Comparison of ENCODE assay signal across 16 cellular contexts in genomic region chr11:96384156-96384555, GRCh38. TPM values are rescaled to one million over a fixed set of nuclear protein-coding genes. Genes with fewer than 3 reads are reported as not detected.
A peak's percentile ranks its signal among the peaks of the same experiment; 100 is the strongest.
DNase-seq lines count a peak whose midpoint lies in the region; ATAC-seq and TF ChIP-seq lines count a peak whose summit lies in the region.
"Had no signal": no experiment of that assay in that cellular context is flagged by ENCODE, and none has a peak within 500 bp of the region (broad histone marks: within the 10 kb centered on the region; RNA-seq: fewer than 3 reads in every experiment).

No MANE protein-coding gene starts in this region.

- no peaks in the 10 kb centered on the region for H3F3A ChIP-seq in PC-3 (ENCODE audit: low read length, unreplicated experiment)

- no peaks in the 10 kb centered on the region for H3K27me3 ChIP-seq in A673 (replicated peaks; ENCODE audit: insufficient read depth, low read depth, low read length, poor library complexity)
- H3K27me3 ChIP-seq in CD4-positive, CD25-positive, alpha-beta regulatory T cell (ENCODE audit: control insufficient read depth, insufficient read depth, low read length): no peaks in the 10 kb centered on the region
- H3K27me3 ChIP-seq in PC-3 (ENCODE audit: low read length): no peaks in the 10 kb centered on the region
- H3K27me3 ChIP-seq: BLaER1, SJSA1 had no signal

- H3K27ac Mint-ChIP-seq in CD4-positive, CD25-positive, alpha-beta regulatory T cell: peak overlapping the region in 2 of 3 donors; percentile 3 to 13
- no peak overlapping the region for H3K27ac Mint-ChIP-seq in type B pancreatic cell

- H3K4me1 Mint-ChIP-seq in CD4-positive, CD25-positive, alpha-beta regulatory T cell: peaks cover 41 to 49% (median 45%) of the 10 kb centered on the region in 4 donors
- peaks cover 7% of the 10 kb centered on the region for H3K4me1 Mint-ChIP-seq in type B pancreatic cell (ENCODE audit: unreplicated experiment)

- intact Hi-C loops in A673 (cut with micrococcal nuclease; ENCODE audit: unreplicated experiment) (no loop called here), PC-3 (cut with micrococcal nuclease) (no loop called here)

- H3K9me3 ChIP-seq in A673 (ENCODE audit: low read depth, low read length, poor library complexity, severe bottlenecking): no peaks in the 10 kb centered on the region
- H3K9me3 ChIP-seq in CD4-positive, CD25-positive, alpha-beta regulatory T cell (ENCODE audit: control insufficient read depth in 2 of 2, low read length in 2 of 2): no peaks in the 10 kb centered on the region
- H3K9me3 ChIP-seq in PC-3 (ENCODE audit: low read length): no peaks in the 10 kb centered on the region
- H3K9me3 ChIP-seq: BLaER1, HAP-1, SJSA1 had no signal

- no peak for TF ChIP-seq CTCF in A673 (conservative IDR thresholded peaks at IDR 0.05; ENCODE audit: low read depth, low read length)
- TF ChIP-seq CTCF in PC-3 (conservative IDR thresholded peaks at IDR 0.05; ENCODE audit: low read depth, low read length): no peak
- no peak for TF ChIP-seq CTCF in type B pancreatic cell (conservative IDR thresholded peaks at IDR 0.05)

- POLR2A ChIA-PET in A673 (lab: Charles Lee; ENCODE audit: low non-redundant PET): interaction anchor here (0.6 kb wide), 1 partner anchor 262 kb away, joined by 3 read pairs; no protein-coding TSS in a partner anchor
- POLR2A ChIA-PET in PC-3 (lab: Charles Lee; ENCODE audit: unreplicated experiment): no interaction called here

- H3K79me2 ChIP-seq in PC-3 (ENCODE audit: low read length): peaks cover 29% of the 10 kb centered on the region

- H3K9ac ChIP-seq in PC-3 (ENCODE audit: low read length): no peak overlapping the region
- H3K9ac ChIP-seq: BLaER1 had no signal

- peaks cover 22% of the 10 kb centered on the region for H3K36me3 Mint-ChIP-seq in CD4-positive, CD25-positive, alpha-beta regulatory T cell
- H3K36me3 Mint-ChIP-seq in type B pancreatic cell: peaks cover 28% of the 10 kb centered on the region

- H3K36me3 ChIP-seq in A673 (ENCODE audit: insufficient read depth, low read length, poor library complexity, severe bottlenecking): peaks cover 20% of the 10 kb centered on the region
- peaks cover 30% of the 10 kb centered on the region for H3K36me3 ChIP-seq in CD4-positive, CD25-positive, alpha-beta regulatory T cell (ENCODE audit: control insufficient read depth, insufficient read depth, low read length)
- peaks cover 5% of the 10 kb centered on the region for H3K36me3 ChIP-seq in PC-3 (ENCODE audit: low read depth, low read length)

- H3K27ac ChIP-seq in A673 (ENCODE audit: low read depth, low read length, poor library complexity, severe bottlenecking) (no peak overlapping the region), PC-3 (ENCODE audit: low read length) (no peak overlapping the region)
- H3K27ac ChIP-seq in CD4-positive, CD25-positive, alpha-beta regulatory T cell (ENCODE audit: insufficient read depth, low read length, poor library complexity, severe bottlenecking): no peak overlapping the region
- H3K27ac ChIP-seq: BLaER1, SJSA1, VCaP had no signal

- CTCF ChIA-PET in A673 (lab: Charles Lee) (interaction anchor here (0.5 to 0.6 kb wide), 2 partner anchors 11 to 41 kb away, joined by 3 to 4 read pairs; partner anchors contain the start of gene MAML2), PC-3 (lab: Charles Lee) (interaction anchor here (0.6 kb wide), 2 partner anchors 9 to 36 kb away, joined by 3 read pairs; no protein-coding TSS in a partner anchor)

- no peak overlapping the region for H3K4me3 ChIP-seq in A673 (ENCODE audit: low read depth, low read length, poor library complexity, severe bottlenecking)
- peak overlapping the region; percentile 30 for H3K4me3 ChIP-seq in CD4-positive, CD25-positive, alpha-beta regulatory T cell (ENCODE audit: low read depth, low read length)
- no peak overlapping the region for H3K4me3 ChIP-seq in PC-3 (ENCODE audit: low read length)
- H3K4me3 ChIP-seq: BLaER1, HAP-1, SJSA1 had no signal

- peak in 1 of 2 donors; percentile 25 for ATAC-seq in CD4-positive, CD25-positive, alpha-beta regulatory T cell (ENCODE audit: low read depth in 2 of 2)
- ATAC-seq in PC-3: no peak
- ATAC-seq in HG02884 (IDR thresholded peaks at IDR 0.05; ENCODE audit: unreplicated experiment): no peak

- H3K4me3 Mint-ChIP-seq in CD4-positive, CD25-positive, alpha-beta regulatory T cell: peak overlapping the region in 3 of 4 donors; percentile 7 to 33 (median 18)
- no peak overlapping the region for H3K4me3 Mint-ChIP-seq in type B pancreatic cell
- H3K4me3 Mint-ChIP-seq: neural crest cell had no signal

- no peaks in the 10 kb centered on the region for H3K9me2 ChIP-seq in PC-3 (replicated peaks; ENCODE audit: low read length)

- no peaks in the 10 kb centered on the region for H4K20me1 ChIP-seq in PC-3 (ENCODE audit: low read length)
- H4K20me1 ChIP-seq: BLaER1 had no signal

- H3K4me2 ChIP-seq in PC-3 (ENCODE audit: low read length): no peak overlapping the region
- H3K4me2 ChIP-seq: BLaER1 had no signal

- H3K4me1 ChIP-seq in A673 (ENCODE audit: insufficient read depth, low read length, poor library complexity, severe bottlenecking): peaks cover 27% of the 10 kb centered on the region
- peaks cover 18% of the 10 kb centered on the region for H3K4me1 ChIP-seq in CD4-positive, CD25-positive, alpha-beta regulatory T cell (ENCODE audit: control insufficient read depth, insufficient read depth, low read length, poor library complexity, severe bottlenecking)
- H3K4me1 ChIP-seq in PC-3 (ENCODE audit: insufficient read depth, low read length): peaks cover 28% of the 10 kb centered on the region
- H3K4me1 ChIP-seq: SJSA1 had no signal

- H3K9me3 Mint-ChIP-seq in CD4-positive, CD25-positive, alpha-beta regulatory T cell: peaks cover 0 to 4% (median 0%) of the 10 kb centered on the region in 7 donors
- no peaks in the 10 kb centered on the region for H3K9me3 Mint-ChIP-seq in type B pancreatic cell
- H3K9me3 Mint-ChIP-seq: neural crest cell had no signal

- H3K27me3 Mint-ChIP-seq in CD4-positive, CD25-positive, alpha-beta regulatory T cell: no peaks in the 10 kb centered on the region
- H3K27me3 Mint-ChIP-seq in type B pancreatic cell: no peaks in the 10 kb centered on the region

- DNase-seq in A673 (ENCODE audit: low spot score): peak; percentile 38
- DNase-seq in CD4-positive, CD25-positive, alpha-beta regulatory T cell: no peak
- DNase-seq in NCI-H1417 (lab: John Stamatoyannopoulos, UW): peak; percentile 25 to 85 (median 27)
- peak; percentile 15 for DNase-seq in PC-3
- no peak for DNase-seq in pons (ENCODE audit: low spot score)
- no peak for DNase-seq in GOT3 (lab: John Stamatoyannopoulos, UW)
- no peak for DNase-seq in type B pancreatic cell (ENCODE audit: extremely low spot score, unreplicated experiment)
- DNase-seq: activated CD8-positive, alpha-beta memory T cell treated with anti-CD3 and anti-CD28 coated beads, Interleukin-2, amount 50 U/mL, for 48 hours; cortex of kidney; stimulated activated CD4-positive, alpha-beta T cell treated with anti-CD3 and anti-CD28 coated beads, Interleukin-15, amount 100 ng/mL, for 24 hours had no signal

- BruUV-seq in A673 (replicated peaks; lab: Mats Ljungman, UMichigan) (no TSS peak), PC-3 (replicated peaks; lab: Mats Ljungman, UMichigan) (no TSS peak)

- no peak overlapping the region for H2AFZ ChIP-seq in PC-3 (ENCODE audit: low read length)

RNA-seq across cellular contexts. Expression of gene CCDC82, which starts 5.6 kb away (rescaled TPM):
- 30.5 and 33.1 TPM in 2 replicates for total RNA-seq in A673 (2021)
- 37.3 TPM for total RNA-seq in CD4-positive, CD25-positive, alpha-beta regulatory T cell
- polyA plus RNA-seq in CD4-positive, CD25-positive, alpha-beta regulatory T cell: 10 to 100 TPM; 22.2 to 27.8 (median 24.8) TPM
- 13.5 and 14.5 TPM in 2 replicates for total RNA-seq in PC-3 (2014; rRNA removed)
- 15.2 and 21.7 TPM in 2 replicates for total RNA-seq in type B pancreatic cell (ENCODE audit: low replicate concordance)

RNA-seq across cellular contexts. Expression of gene JRKL, which starts 5.7 kb away (rescaled TPM):
- total RNA-seq in A673 (2021) (11.0 and 12.7 TPM in 2 replicates), PC-3 (2014; rRNA removed) (4.7 and 5.1 TPM in 2 replicates), type B pancreatic cell (ENCODE audit: low replicate concordance) (11.5 and 13.9 TPM in 2 replicates)
- total RNA-seq in CD4-positive, CD25-positive, alpha-beta regulatory T cell: 4.4 TPM
- polyA plus RNA-seq in CD4-positive, CD25-positive, alpha-beta regulatory T cell: 1 to 10 TPM; 2.1 to 5.3 (median 3.2) TPM

RNA-seq across cellular contexts. Expression of gene MAML2, which starts 41.2 kb away (rescaled TPM):
- total RNA-seq in A673 (2021) (6.4 and 7.9 TPM in 2 replicates), PC-3 (2014; rRNA removed) (10.3 and 10.9 TPM in 2 replicates), type B pancreatic cell (ENCODE audit: low replicate concordance) (20.8 and 33.6 TPM in 2 replicates)
- 35.6 TPM for total RNA-seq in CD4-positive, CD25-positive, alpha-beta regulatory T cell
- polyA plus RNA-seq in CD4-positive, CD25-positive, alpha-beta regulatory T cell: 1 to 10 TPM; 4.1 to 9.3 (median 7.8) TPM

Comparison
In these comparisons a context has a peak if more than half of its experiments do, and no peak if none do; other contexts are left out.
1. DNase-seq: peak in A673 (single experiment), NCI-H1417 (3 of 3) and PC-3 (single experiment); none in CD4-positive, CD25-positive, alpha-beta regulatory T cell (0 of 3), pons (single experiment), GOT3 (single experiment) and type B pancreatic cell (single experiment).